ENCODE assay signal across 18 cellular contexts in the genomic region with DNA sequence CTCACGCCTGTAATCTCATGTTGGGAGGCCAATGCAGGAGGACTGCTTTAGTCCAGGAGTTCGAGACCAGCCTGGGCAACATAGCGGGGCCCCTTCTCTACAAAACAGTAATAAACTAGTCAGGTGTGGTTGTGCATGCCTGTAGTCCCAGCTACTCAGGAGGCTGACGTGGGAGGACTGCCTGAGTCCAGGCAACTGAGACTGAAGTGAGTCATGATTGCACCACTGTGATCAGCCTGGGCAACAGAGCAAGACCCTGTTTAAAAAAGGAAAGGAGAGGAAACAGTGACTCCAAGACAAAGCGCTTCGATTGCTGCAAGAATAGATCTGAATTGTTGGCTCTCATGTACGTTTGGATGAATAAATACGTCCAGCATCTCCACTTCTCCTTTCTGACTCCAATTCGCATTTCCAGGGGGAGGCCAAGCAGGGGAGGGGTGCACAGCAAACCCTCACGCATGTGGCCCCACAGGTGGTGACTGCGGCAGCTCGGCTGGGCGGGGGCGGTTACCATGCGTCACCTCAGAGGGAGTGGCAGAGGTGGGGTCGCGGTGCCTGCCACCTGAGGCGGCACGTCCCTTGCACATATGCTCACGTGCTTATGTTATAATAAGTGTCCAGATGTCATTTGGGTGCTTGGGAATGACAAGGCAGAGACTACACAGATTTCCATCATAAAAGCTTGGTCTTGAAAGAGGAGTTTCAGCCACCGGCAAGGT.
"Had no signal": no experiment of that assay in that cellular context is flagged by ENCODE, and none has a peak within 500 bp of the region (broad histone marks: within the 10 kb centered on the region; RNA-seq: fewer than 3 reads in every experiment).

No MANE protein-coding gene starts in this region.

- H3K27me3 ChIP-seq: body of pancreas, upper lobe of left lung had no signal

- H2AFZ ChIP-seq: parathyroid adenoma had no signal

- H3K9ac ChIP-seq: parathyroid adenoma had no signal

- H3K79me2 ChIP-seq: parathyroid adenoma had no signal

- FAIRE-seq: colon, keratinocyte had no signal

- H3K27ac Mint-ChIP-seq: activated CD4-positive, alpha-beta memory T cell treated with anti-CD3 and anti-CD28 coated beads for 36 hours; activated CD4-positive, alpha-beta T cell treated with anti-CD3 and anti-CD28 coated beads for 36 hours; activated CD8-positive, alpha-beta memory T cell treated with anti-CD3 and anti-CD28 coated beads, Interleukin-2, amount 10 ng/mL, durations not matched to agents 7 days and 5 days; activated naive CD4-positive, alpha-beta T cell treated with anti-CD3 and anti-CD28 coated beads, Interleukin-2, amount 50 U/mL, for 72 hours; memory B cell; naive thymus-derived CD8-positive, alpha-beta T cell; T-helper 2 cell treated with Interferon-gamma antibody and Interleukin-4, amounts not matched to agents 5 μg/mL and 100 μg/mL, for 36 hours had no signal

- H3K4me1 ChIP-seq: body of pancreas, left ventricle myocardium inferior, parathyroid adenoma, upper lobe of left lung had no signal

- H3K9me3 ChIP-seq: body of pancreas, left ventricle myocardium inferior, upper lobe of left lung had no signal

- H3K9me3 Mint-ChIP-seq: activated CD4-positive, alpha-beta memory T cell treated with anti-CD3 and anti-CD28 coated beads for 36 hours; activated naive CD4-positive, alpha-beta T cell treated with anti-CD3 and anti-CD28 coated beads, Interleukin-2, amount 50 U/mL, for 72 hours; memory B cell; naive thymus-derived CD8-positive, alpha-beta T cell; T-helper 2 cell treated with Interferon-gamma antibody and Interleukin-4, amounts not matched to agents 5 μg/mL and 100 μg/mL, for 36 hours had no signal

- ATAC-seq: activated CD4-positive, alpha-beta T cell treated with anti-CD3 and anti-CD28 coated beads for 36 hours; activated CD8-positive, alpha-beta memory T cell treated with anti-CD3 and anti-CD28 coated beads, Interleukin-2, amount 10 ng/mL, durations not matched to agents 7 days and 5 days; activated naive CD4-positive, alpha-beta T cell treated with anti-CD3 and anti-CD28 coated beads, Interleukin-2, amount 50 U/mL, for 72 hours; body of pancreas; naive thymus-derived CD8-positive, alpha-beta T cell had no signal

- H3K4me1 Mint-ChIP-seq: activated CD4-positive, alpha-beta T cell treated with anti-CD3 and anti-CD28 coated beads for 36 hours had no signal

- H3K4me3 ChIP-seq: body of pancreas, left ventricle myocardium inferior, upper lobe of left lung had no signal

- H3K27ac ChIP-seq: body of pancreas, left ventricle myocardium inferior, parathyroid adenoma, upper lobe of left lung had no signal

- H3K27me3 Mint-ChIP-seq: activated CD4-positive, alpha-beta memory T cell treated with anti-CD3 and anti-CD28 coated beads for 36 hours; activated CD4-positive, alpha-beta T cell treated with anti-CD3 and anti-CD28 coated beads for 36 hours; activated CD8-positive, alpha-beta memory T cell treated with anti-CD3 and anti-CD28 coated beads, Interleukin-2, amount 10 ng/mL, durations not matched to agents 7 days and 5 days; memory B cell had no signal

- H3K4me3 Mint-ChIP-seq: activated CD4-positive, alpha-beta memory T cell treated with anti-CD3 and anti-CD28 coated beads for 36 hours; activated CD4-positive, alpha-beta T cell treated with anti-CD3 and anti-CD28 coated beads for 36 hours; activated CD8-positive, alpha-beta memory T cell treated with anti-CD3 and anti-CD28 coated beads, Interleukin-2, amount 10 ng/mL, durations not matched to agents 7 days and 5 days; memory B cell; naive thymus-derived CD8-positive, alpha-beta T cell; T-helper 2 cell treated with Interferon-gamma antibody and Interleukin-4, amounts not matched to agents 5 μg/mL and 100 μg/mL, for 36 hours had no signal

- DNase-seq: activated CD4-positive, alpha-beta memory T cell treated with anti-CD3 and anti-CD28 coated beads for 36 hours; activated CD4-positive, alpha-beta T cell treated with anti-CD3 and anti-CD28 coated beads for 36 hours; activated CD8-positive, alpha-beta memory T cell treated with anti-CD3 and anti-CD28 coated beads, Interleukin-2, amount 10 ng/mL, durations not matched to agents 7 days and 5 days; activated T-cell treated with anti-CD3 and anti-CD28 coated beads, Interleukin-2, amount 50 U/mL, for 1 hour; erythroblast; hippocampal formation; left ventricle myocardium inferior; stimulated activated CD4-positive, alpha-beta T cell treated with anti-CD3 and anti-CD28 coated beads, Interleukin-4, amount 100 ng/mL, for 24 hours; stimulated activated naive CD4-positive, alpha-beta T cell treated with Interleukin-2 at 50 U/mL for 16 hours; upper lobe of left lung had no signal

- H3K36me3 Mint-ChIP-seq: activated CD4-positive, alpha-beta memory T cell treated with anti-CD3 and anti-CD28 coated beads for 36 hours; activated CD8-positive, alpha-beta memory T cell treated with anti-CD3 and anti-CD28 coated beads, Interleukin-2, amount 10 ng/mL, durations not matched to agents 7 days and 5 days had no signal
